In the genomic region with DNA sequence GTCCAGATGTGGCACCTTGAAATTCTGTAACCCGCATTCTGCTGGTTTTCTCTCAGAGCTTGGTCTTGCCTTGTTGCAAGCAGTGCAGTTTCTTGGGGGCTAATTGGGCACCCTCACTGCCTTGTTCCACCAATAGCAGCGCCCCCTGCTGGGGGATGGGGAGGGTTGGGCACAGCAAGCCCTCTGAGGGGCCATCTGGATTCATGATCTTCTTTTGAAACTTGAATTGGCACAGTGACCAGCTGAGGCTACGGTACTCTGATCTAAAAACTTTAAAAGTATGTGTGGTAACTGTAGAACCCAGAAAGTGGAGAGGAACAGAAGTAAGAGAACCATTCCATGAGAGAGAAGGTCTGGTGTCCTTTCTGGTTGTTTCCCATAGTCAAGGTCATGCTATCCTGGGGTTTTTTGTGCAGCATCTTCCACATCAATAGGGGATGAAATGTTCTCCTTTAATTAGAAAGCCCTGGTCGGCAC, we compare ENCODE assay signal across 8 cellular contexts.
DNase-seq lines count a peak whose midpoint lies in the region; ATAC-seq and TF ChIP-seq lines count a peak whose summit lies in the region.

No MANE protein-coding gene starts in this region.

- DNase-seq in GM06990 (ENCODE audit: extremely low read depth, insufficient read length) (no peak), OCI-LY7 (ENCODE audit: low spot score) (peak; percentile 53), iPS-NIHi7 (ENCODE audit: extremely low spot score) (peak; percentile 79), NCI-H1092 (lab: John Stamatoyannopoulos, UW) (no peak), NCI-H526 treated with DMSO at 0.1 percent for 48 hours (lab: John Stamatoyannopoulos, UW) (no peak)
- peak; percentile 70 for DNase-seq in activated naive CD4-positive, alpha-beta T cell treated with Interleukin-2 at 50 U/mL for 16 hours
- DNase-seq in stimulated activated CD8-positive, alpha-beta memory T cell treated with anti-CD3 and anti-CD28 coated beads, Interleukin-4, amount 100 ng/mL, for 4 hours (ENCODE audit: low read depth in 2 of 2, low spot score in 1 of 2): peak; percentile 34 to 43

- POLR2A ChIA-PET in OCI-LY7 (lab: Charles Lee): no interaction called here

- H3K36me3 ChIP-seq in GM06990 (ENCODE audit: control insufficient read depth, insufficient read depth, low read length) (peaks cover 59% of the 10 kb centered on the region), OCI-LY7 (ENCODE audit: insufficient read depth, low read length) (peaks cover 86% of the 10 kb centered on the region)

- no peaks in the 10 kb centered on the region for H3K9me3 ChIP-seq in OCI-LY7 (ENCODE audit: low read length)

- CTCF ChIA-PET in OCI-LY7 (lab: Charles Lee; ENCODE audit: unreplicated experiment): no interaction called here

- TF ChIP-seq CTCF in GM06990 (IDR thresholded peaks at IDR 0.05; ENCODE audit: insufficient read depth, low read length, poor library complexity, severe bottlenecking): peak; percentile 90
- TF ChIP-seq CTCF in OCI-LY7 (conservative IDR thresholded peaks at IDR 0.05; ENCODE audit: low read length): peak; percentile 96

- intact Hi-C loops in OCI-LY7 (cut with micrococcal nuclease; ENCODE audit: unreplicated experiment): loop anchor here (1.0 kb wide), 1 partner anchor 153 kb away; no protein-coding TSS in a partner anchor

- H4K20me1 ChIP-seq in OCI-LY7 (ENCODE audit: insufficient read depth, low read length): peaks cover 4% of the 10 kb centered on the region; the same call in 1 of the 2 replicates

- no TSS peak for BruUV-seq in OCI-LY7 (replicated peaks; lab: Mats Ljungman, UMichigan)

- H3K79me2 ChIP-seq in OCI-LY7 (ENCODE audit: insufficient read depth, low read depth, low read length): no peaks in the 10 kb centered on the region

- H3K4me2 ChIP-seq in OCI-LY7 (ENCODE audit: low read length): no peak overlapping the region

- H3K9me2 ChIP-seq in OCI-LY7 (ENCODE audit: insufficient read depth, low read length): no peaks in the 10 kb centered on the region

- ATAC-seq in GM21737 (IDR thresholded peaks at IDR 0.05; ENCODE audit: unreplicated experiment): no peak

- H3K27ac ChIP-seq in OCI-LY7 (ENCODE audit: low read depth, low read length, poor library complexity, severe bottlenecking): no peak overlapping the region

- H3K4me3 ChIP-seq in GM06990 (replicated peaks; ENCODE audit: low read depth, low read length) (no peak overlapping the region), OCI-LY7 (ENCODE audit: low read depth, low read length, poor library complexity, severe bottlenecking) (no peak overlapping the region)

- H3K27me3 ChIP-seq in GM06990 (replicated peaks; ENCODE audit: control insufficient read depth, insufficient read depth, low read length): no peaks in the 10 kb centered on the region

- H3K4me1 ChIP-seq in OCI-LY7 (ENCODE audit: insufficient read depth, low read length, poor library complexity, severe bottlenecking): no peaks in the 10 kb centered on the region

- no peak overlapping the region for H2AFZ ChIP-seq in OCI-LY7 (ENCODE audit: low read length)

Comparison
In these comparisons a context has a peak if more than half of its experiments do, and no peak if none do; other contexts are left out.
1. DNase-seq: peak in OCI-LY7 (single experiment), activated naive CD4-positive, alpha-beta T cell treated with Interleukin-2 at 50 U/mL for 16 hours (single experiment), iPS-NIHi7 (single experiment) and stimulated activated CD8-positive, alpha-beta memory T cell treated with anti-CD3 and anti-CD28 coated beads, Interleukin-4, amount 100 ng/mL, for 4 hours (2 of 2); none in GM06990 (single experiment), NCI-H1092 (single experiment) and NCI-H526 treated with DMSO at 0.1 percent for 48 hours (single experiment).